In the genomic region with DNA sequence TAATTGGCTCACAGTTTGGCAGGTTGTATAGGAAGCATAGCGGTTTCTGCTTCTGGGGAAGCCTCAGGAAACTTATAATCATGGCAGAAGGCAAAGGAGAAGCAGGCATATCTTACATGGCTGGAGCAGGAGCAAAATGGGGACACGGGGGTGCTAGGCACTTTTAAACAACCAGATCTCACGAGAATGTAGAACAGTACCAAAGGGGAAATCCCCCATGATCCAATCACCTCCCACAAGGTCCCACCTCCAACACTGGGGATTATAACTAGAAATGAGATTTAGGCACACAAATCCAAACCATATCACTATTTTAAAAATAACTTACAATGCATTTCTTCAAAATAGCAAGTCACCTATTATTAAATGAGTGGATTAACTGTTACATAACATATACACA, we compare ENCODE assay signal across 28 cellular contexts.
"Had no signal": no experiment of that assay in that cellular context is flagged by ENCODE, and none has a peak within 500 bp of the region (broad histone marks: within the 10 kb centered on the region; RNA-seq: fewer than 3 reads in every experiment).

No MANE protein-coding gene starts in this region.

- DNase-seq: activated B cell treated with CpG ODN at 0.5 μM for 24 hours; activated CD4-positive, alpha-beta T cell treated with anti-CD3 and anti-CD28 coated beads, Interleukin-2, amount 50 U/mL, for 1 hour; activated CD8-positive, alpha-beta memory T cell treated with anti-CD3 and anti-CD28 coated beads, Interleukin-2, amount 50 U/mL, for 4 hours; activated gamma-delta T cell treated with Interleukin-2 at 50 U/mL for 16 hours; adrenal gland; aorta; body of pancreas; dermis blood vessel endothelial cell; effector CD4-positive, alpha-beta T cell; heart left ventricle; hypothalamus; immature natural killer cell; kidney; left colon; mammary epithelial cell; naive B cell; nephron progenitor cell; pancreas; stimulated activated CD4-positive, alpha-beta T cell treated with anti-CD3 and anti-CD28 coated beads, Interleukin-2, amount 100 ng/mL, for 48 hours; T-helper 1 cell; transverse colon had no signal

- H3K4me1 Mint-ChIP-seq: nephron progenitor cell had no signal

- H3K4me3 ChIP-seq: adrenal gland, body of pancreas, esophagus muscularis mucosa, heart left ventricle, pancreas, prostate gland, right atrium auricular region, smooth muscle cell, transverse colon had no signal

- H3K4me1 ChIP-seq: adrenal gland, esophagus muscularis mucosa, foreskin keratinocyte, prostate gland, right atrium auricular region had no signal

- H3K27me3 ChIP-seq: adrenal gland, body of pancreas, esophagus muscularis mucosa, foreskin keratinocyte, heart left ventricle, pancreas, right atrium auricular region, transverse colon had no signal

- ATAC-seq: body of pancreas, foreskin keratinocyte, heart left ventricle, left colon, pancreas had no signal

- H3K27ac ChIP-seq: adrenal gland, body of pancreas, esophagus muscularis mucosa, foreskin keratinocyte, heart left ventricle, pancreas, prostate gland, right atrium auricular region, transverse colon had no signal

- H3K27ac Mint-ChIP-seq: activated B cell treated with CpG ODN at 0.5 μM for 24 hours; T-helper 2 cell treated with Interferon-gamma antibody and Interleukin-4, amounts not matched to agents 5 μg/mL and 100 μg/mL, for 36 hours had no signal

- H3K36me3 ChIP-seq: adrenal gland, esophagus muscularis mucosa, heart left ventricle, pancreas, prostate gland, right atrium auricular region, transverse colon had no signal

- H3K4me2 ChIP-seq: smooth muscle cell had no signal

- H3K27me3 Mint-ChIP-seq: activated B cell treated with CpG ODN at 0.5 μM for 24 hours; naive B cell; stimulated activated memory B cell treated with anti-CD40 and anti-IgM and Interleukin-4, amounts not matched to agents 10 μg/mL and 1 μg/mL and 100 μg/mL, for 72 hours had no signal

- H3K4me3 Mint-ChIP-seq: activated B cell treated with CpG ODN at 0.5 μM for 24 hours; immature natural killer cell; naive B cell; nephron progenitor cell; stimulated activated memory B cell treated with anti-CD40 and anti-IgM and Interleukin-4, amounts not matched to agents 10 μg/mL and 1 μg/mL and 100 μg/mL, for 72 hours; T-helper 2 cell treated with Interferon-gamma antibody and Interleukin-4, amounts not matched to agents 5 μg/mL and 100 μg/mL, for 36 hours had no signal

- H3K9me3 ChIP-seq: adrenal gland, body of pancreas, pancreas, prostate gland had no signal
